ENCODE assay signal across 19 cellular contexts in genomic region chr7:139886899-139887298, GRCh38.
"Had no signal": no experiment of that assay in that cellular context is flagged by ENCODE, and none has a peak within 500 bp of the region (broad histone marks: within the 10 kb centered on the region; RNA-seq: fewer than 3 reads in every experiment).

No MANE protein-coding gene starts in this region.

- FAIRE-seq: astrocyte, frontal cortex, TTC549 had no signal

- H3K27ac Mint-ChIP-seq: activated CD4-positive, alpha-beta T cell treated with anti-CD3 and anti-CD28 coated beads, Interleukin-2, amount 10 ng/mL, durations not matched to agents 7 days and 5 days; activated CD8-positive, alpha-beta memory T cell treated with anti-CD3 and anti-CD28 coated beads, Interleukin-2, amount 10 ng/mL, durations not matched to agents 7 days and 5 days; activated CD8-positive, alpha-beta T cell treated with anti-CD3 and anti-CD28 coated beads for 36 hours had no signal

- H3K27me3 Mint-ChIP-seq: activated CD4-positive, alpha-beta T cell treated with anti-CD3 and anti-CD28 coated beads, Interleukin-2, amount 10 ng/mL, durations not matched to agents 7 days and 5 days had no signal

- H3K9me3 ChIP-seq: upper lobe of left lung had no signal

- H3K4me1 ChIP-seq: left ventricle myocardium inferior, parathyroid adenoma had no signal

- DNase-seq: activated CD4-positive, alpha-beta T cell treated with anti-CD3 and anti-CD28 coated beads, Interleukin-2, amount 10 ng/mL, durations not matched to agents 7 days and 5 days; activated CD4-positive, CD25-positive, alpha-beta regulatory T cell treated with anti-CD3 and anti-CD28 coated beads, Interleukin-2, amount 50 U/mL, for 72 hours; activated CD8-positive, alpha-beta memory T cell treated with anti-CD3 and anti-CD28 coated beads, Interleukin-2, amount 10 ng/mL, durations not matched to agents 7 days and 5 days; activated CD8-positive, alpha-beta T cell treated with anti-CD3 and anti-CD28 coated beads for 36 hours; activated T-cell treated with anti-CD3 and anti-CD28 coated beads for 4 hours; central memory CD4-positive, alpha-beta T cell; effector memory CD4-positive, alpha-beta T cell; hippocampal formation; left ventricle myocardium inferior; midbrain; nucleus accumbens; stimulated activated CD4-positive, alpha-beta T cell treated with anti-CD3 and anti-CD28 coated beads, Interleukin-12 subunit alpha, Interleukin-12 subunit beta, amount 100 ng/mL, for 4 hours; T-helper 1 cell; upper lobe of left lung; WERI-Rb-1 had no signal

- H3K4me3 ChIP-seq: left ventricle myocardium inferior, upper lobe of left lung had no signal

- H3K4me1 Mint-ChIP-seq: activated CD4-positive, alpha-beta T cell treated with anti-CD3 and anti-CD28 coated beads, Interleukin-2, amount 10 ng/mL, durations not matched to agents 7 days and 5 days had no signal

- H3K9me3 Mint-ChIP-seq: activated CD4-positive, alpha-beta T cell treated with anti-CD3 and anti-CD28 coated beads, Interleukin-2, amount 10 ng/mL, durations not matched to agents 7 days and 5 days; activated CD8-positive, alpha-beta T cell treated with anti-CD3 and anti-CD28 coated beads for 36 hours had no signal

- H3K27ac ChIP-seq: left ventricle myocardium inferior, parathyroid adenoma, upper lobe of left lung, WERI-Rb-1 had no signal

- H3K4me3 Mint-ChIP-seq: activated CD4-positive, alpha-beta T cell treated with anti-CD3 and anti-CD28 coated beads, Interleukin-2, amount 10 ng/mL, durations not matched to agents 7 days and 5 days; activated CD8-positive, alpha-beta memory T cell treated with anti-CD3 and anti-CD28 coated beads, Interleukin-2, amount 10 ng/mL, durations not matched to agents 7 days and 5 days; activated CD8-positive, alpha-beta T cell treated with anti-CD3 and anti-CD28 coated beads for 36 hours had no signal

- H3K27me3 ChIP-seq: upper lobe of left lung had no signal

- H3K36me3 ChIP-seq: left ventricle myocardium inferior, upper lobe of left lung, WERI-Rb-1 had no signal
